Comparison of ENCODE assay signal across 14 cellular contexts in the genomic region with DNA sequence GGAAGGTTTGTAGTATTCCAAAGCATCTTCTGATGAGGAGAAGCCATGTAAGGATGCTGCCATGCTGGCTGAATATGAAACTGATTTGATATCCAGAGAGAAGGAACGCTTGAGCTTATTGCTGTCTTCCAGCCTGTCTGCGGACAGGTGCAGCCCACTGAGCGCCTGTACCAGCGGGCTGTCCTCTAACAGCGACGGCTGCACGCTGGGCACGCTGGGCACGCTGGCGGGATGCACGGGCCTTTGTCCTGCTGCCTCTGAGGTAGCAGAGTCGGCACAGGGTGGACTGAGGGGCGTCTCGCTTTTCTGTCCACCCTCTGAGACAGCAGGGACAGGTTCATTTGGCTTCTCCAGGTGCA.
"Had no signal": no experiment of that assay in that cellular context is flagged by ENCODE, and none has a peak within 500 bp of the region (broad histone marks: within the 10 kb centered on the region; RNA-seq: fewer than 3 reads in every experiment).

No MANE protein-coding gene starts in this region.

- H3K4me1 Mint-ChIP-seq: nephron had no signal

- ATAC-seq: left cardiac atrium; mucosa of descending colon; stimulated activated naive CD8-positive, alpha-beta T cell treated with anti-CD3 and anti-CD28 coated beads, Interleukin-15, Interleukin-2, amounts not matched to agents 100 U/mL and 50 U/mL, for 24 hours had no signal

- H3K27me3 ChIP-seq: esophagus muscularis mucosa, sigmoid colon, thyroid gland had no signal

- H3K27ac ChIP-seq: esophagus muscularis mucosa, psoas muscle, sigmoid colon, thyroid gland had no signal

- H3K27ac Mint-ChIP-seq: nephron had no signal

- H3K9me3 Mint-ChIP-seq: activated naive CD4-positive, alpha-beta T cell treated with anti-CD3 and anti-CD28 coated beads, Interleukin-2, amount 50 U/mL, for 24 hours; nephron had no signal

- H3K9me3 ChIP-seq: esophagus muscularis mucosa, mucosa of descending colon, psoas muscle, sigmoid colon, thyroid gland had no signal

- H3K27me3 Mint-ChIP-seq: activated naive CD4-positive, alpha-beta T cell treated with anti-CD3 and anti-CD28 coated beads, Interleukin-2, amount 50 U/mL, for 24 hours had no signal

- H3K4me3 ChIP-seq: esophagus muscularis mucosa, mucosa of descending colon, psoas muscle, sigmoid colon, thyroid gland had no signal

- DNase-seq: activated CD4-positive, alpha-beta T cell treated with anti-CD3 and anti-CD28 coated beads for 1 hour; foreskin fibroblast; glutamatergic neuron; left cardiac atrium; mucosa of descending colon; psoas muscle; SIG-M5; sigmoid colon; stimulated activated CD4-positive, alpha-beta T cell treated with anti-CD3 and anti-CD28 coated beads, Interleukin-12 subunit alpha, Interleukin-12 subunit beta, amount 100 ng/mL, for 4 hours; stimulated activated naive CD8-positive, alpha-beta T cell treated with anti-CD3 and anti-CD28 coated beads, Interleukin-15, Interleukin-2, amounts not matched to agents 100 U/mL and 50 U/mL, for 24 hours; thyroid gland had no signal

- H3K4me3 Mint-ChIP-seq: activated naive CD4-positive, alpha-beta T cell treated with anti-CD3 and anti-CD28 coated beads, Interleukin-2, amount 50 U/mL, for 24 hours; nephron had no signal

- H3K4me1 ChIP-seq: psoas muscle, sigmoid colon, thyroid gland had no signal
